ENCODE assay signal across 8 cellular contexts in genomic region chr16:30207063-30207704, GRCh38. TPM values are rescaled to one million over a fixed set of nuclear protein-coding genes. Genes with fewer than 3 reads are reported as not detected.
DNase-seq lines count a peak whose midpoint lies in the region; ATAC-seq and TF ChIP-seq lines count a peak whose summit lies in the region.
"Not testable (repeated sequence)": the region's sequence is repeated elsewhere in the genome, so short reads cannot be mapped to it uniquely, and the experiment has no call there.

No MANE protein-coding gene starts in this region.

- not testable (repeated sequence) for H3K9me2 ChIP-seq in OCI-LY7 (ENCODE audit: insufficient read depth, low read length)

- not testable (repeated sequence) for H2AFZ ChIP-seq in OCI-LY7 (ENCODE audit: low read length)

- no CpG with 5 or more reads among the region's 9 CpGs for WGBS in suprapubic skin

- TF ChIP-seq EP300 in suprapubic skin (IDR thresholded peaks at IDR 0.05), result not testable (repeated sequence)

- H3K36me3 ChIP-seq in BE2C; OCI-LY7 (ENCODE audit: insufficient read depth, low read length); suprapubic skin: not testable (repeated sequence)

- peak; percentile 54 for ATAC-seq in activated CD8-positive, alpha-beta T cell treated with anti-CD3 and anti-CD28 coated beads for 36 hours
- ATAC-seq in activated naive CD8-positive, alpha-beta T cell treated with anti-CD3 and anti-CD28 coated beads, Interleukin-2, amount 50 U/mL, for 24 hours, result peak; percentile 42
- peak; percentile 42 for ATAC-seq in esophagus mucosa
- peak; percentile 60 for ATAC-seq in left colon

- not testable (repeated sequence) for H3K4me3 Mint-ChIP-seq in activated CD8-positive, alpha-beta T cell treated with anti-CD3 and anti-CD28 coated beads for 36 hours; activated naive CD8-positive, alpha-beta T cell treated with anti-CD3 and anti-CD28 coated beads, Interleukin-2, amount 50 U/mL, for 24 hours; nephron progenitor cell

- H3K9me3 Mint-ChIP-seq in activated CD8-positive, alpha-beta T cell treated with anti-CD3 and anti-CD28 coated beads for 36 hours; activated naive CD8-positive, alpha-beta T cell treated with anti-CD3 and anti-CD28 coated beads, Interleukin-2, amount 50 U/mL, for 24 hours; nephron progenitor cell: not testable (repeated sequence)

- not testable (repeated sequence) for H3K4me1 ChIP-seq in BE2C; OCI-LY7 (ENCODE audit: insufficient read depth, low read length, poor library complexity, severe bottlenecking); suprapubic skin

- BruUV-seq in OCI-LY7 (replicated peaks; lab: Mats Ljungman, UMichigan), result TSS peak; percentile 69

- not testable (repeated sequence) for H3K79me2 ChIP-seq in OCI-LY7 (ENCODE audit: insufficient read depth, low read depth, low read length)

- intact Hi-C loops in OCI-LY7 (cut with micrococcal nuclease; ENCODE audit: unreplicated experiment); activated CD8-positive, alpha-beta T cell treated with anti-CD3 and anti-CD28 coated beads for 36 hours (cut with micrococcal nuclease); left colon (cut with DNase I, micrococcal nuclease): not testable (repeated sequence)

- DNase-seq in BE2C (peak; percentile 6), left colon (peak; percentile 15 to 33), nephron progenitor cell (peak; percentile 3), suprapubic skin (ENCODE audit: low spot score in 2 of 2) (peak; percentile 24 to 57)
- DNase-seq in OCI-LY7 (ENCODE audit: low spot score); activated naive CD8-positive, alpha-beta T cell treated with anti-CD3 and anti-CD28 coated beads, Interleukin-2, amount 50 U/mL, for 24 hours: not testable (repeated sequence)
- peak; percentile 4 for DNase-seq in activated CD8-positive, alpha-beta T cell treated with anti-CD3 and anti-CD28 coated beads for 36 hours

- CTCF ChIA-PET in OCI-LY7 (lab: Charles Lee; ENCODE audit: unreplicated experiment); activated CD8-positive, alpha-beta T cell treated with anti-CD3 and anti-CD28 coated beads for 36 hours (lab: Charles Lee): not testable (repeated sequence)

- not testable (repeated sequence) for H3K9me3 ChIP-seq in BE2C; OCI-LY7 (ENCODE audit: low read length); suprapubic skin

- not testable (repeated sequence) for TF ChIP-seq CTCF in BE2C (IDR thresholded peaks at IDR 0.05; ENCODE audit: low read depth, low read length); OCI-LY7 (conservative IDR thresholded peaks at IDR 0.05; ENCODE audit: low read length); activated CD8-positive, alpha-beta T cell treated with anti-CD3 and anti-CD28 coated beads for 36 hours (IDR thresholded peaks at IDR 0.05); nephron progenitor cell (IDR thresholded peaks at IDR 0.05); suprapubic skin (IDR thresholded peaks at IDR 0.05)

- H3K4me1 Mint-ChIP-seq in activated CD8-positive, alpha-beta T cell treated with anti-CD3 and anti-CD28 coated beads for 36 hours (ENCODE audit: low read depth); activated naive CD8-positive, alpha-beta T cell treated with anti-CD3 and anti-CD28 coated beads, Interleukin-2, amount 50 U/mL, for 24 hours; nephron progenitor cell: not testable (repeated sequence)

- H3K27ac Mint-ChIP-seq in activated CD8-positive, alpha-beta T cell treated with anti-CD3 and anti-CD28 coated beads for 36 hours; activated naive CD8-positive, alpha-beta T cell treated with anti-CD3 and anti-CD28 coated beads, Interleukin-2, amount 50 U/mL, for 24 hours; nephron progenitor cell: not testable (repeated sequence)

- not testable (repeated sequence) for H3K4me2 ChIP-seq in OCI-LY7 (ENCODE audit: low read length)

- not testable (repeated sequence) for H4K20me1 ChIP-seq in OCI-LY7 (ENCODE audit: insufficient read depth, low read length)

- not testable (repeated sequence) for H3K36me3 Mint-ChIP-seq in activated CD8-positive, alpha-beta T cell treated with anti-CD3 and anti-CD28 coated beads for 36 hours (ENCODE audit: low read depth); activated naive CD8-positive, alpha-beta T cell treated with anti-CD3 and anti-CD28 coated beads, Interleukin-2, amount 50 U/mL, for 24 hours (ENCODE audit: low read depth); nephron progenitor cell (ENCODE audit: low read depth)

- H3K27me3 ChIP-seq in BE2C, suprapubic skin: not testable (repeated sequence)

- not testable (repeated sequence) for H3K4me3 ChIP-seq in BE2C (ENCODE audit: low read depth, low read length); OCI-LY7 (ENCODE audit: low read depth, low read length, poor library complexity, severe bottlenecking); suprapubic skin

- H3K27me3 Mint-ChIP-seq in activated CD8-positive, alpha-beta T cell treated with anti-CD3 and anti-CD28 coated beads for 36 hours; activated naive CD8-positive, alpha-beta T cell treated with anti-CD3 and anti-CD28 coated beads, Interleukin-2, amount 50 U/mL, for 24 hours; nephron progenitor cell (ENCODE audit: low read depth, poor library complexity): not testable (repeated sequence)

- not testable (repeated sequence) for H3K27ac ChIP-seq in OCI-LY7 (ENCODE audit: low read depth, low read length, poor library complexity, severe bottlenecking); suprapubic skin

- TF ChIP-seq POLR2A in suprapubic skin (IDR thresholded peaks at IDR 0.05), result not testable (repeated sequence)

- POLR2A ChIA-PET in OCI-LY7 (lab: Charles Lee); activated CD8-positive, alpha-beta T cell treated with anti-CD3 and anti-CD28 coated beads for 36 hours (lab: Charles Lee): not testable (repeated sequence)

RNA-seq across cellular contexts. Expression of gene SULT1A3, which starts 8.1 kb away (rescaled TPM):
- polyA plus RNA-seq in BE2C (2012; ENCODE audit: insufficient read depth, insufficient read length, low read depth), result 3.2 TPM
- 3.8 and 7.9 TPM in 2 replicates for total RNA-seq in OCI-LY7 (2014; rRNA removed; shearing (Covaris generic))
- 30.1 and 31.7 TPM in 2 replicates for total RNA-seq in OCI-LY7 (2022)
- 10 to 100 TPM; 14.8 to 18.0 TPM for total RNA-seq in activated CD8-positive, alpha-beta T cell treated with anti-CD3 and anti-CD28 coated beads for 36 hours
- 7.1 TPM for total RNA-seq in esophagus mucosa
- 10 to 100 TPM; 72.3 to 92.6 TPM for total RNA-seq in left colon
- total RNA-seq in suprapubic skin, result 10 to 100 TPM in 1 of 4 donors, 1 to 10 TPM in 2, not detected in 1; 4.8 to 24.6 (median 7.8) TPM

RNA-seq across cellular contexts. Expression of gene SLX1A, which starts 13.5 kb away (rescaled TPM):
- 82.5 TPM for polyA plus RNA-seq in BE2C (2012; ENCODE audit: insufficient read depth, insufficient read length, low read depth)
- total RNA-seq in OCI-LY7 (2014; rRNA removed; shearing (Covaris generic)), result 83.7 and 84.1 TPM in 2 replicates
- total RNA-seq in OCI-LY7 (2022), result 55.7 and 81.9 TPM in 2 replicates
- total RNA-seq in activated CD8-positive, alpha-beta T cell treated with anti-CD3 and anti-CD28 coated beads for 36 hours, result 100 to 1,000 TPM; 116 to 129 TPM
- 27.9 TPM for total RNA-seq in esophagus mucosa
- total RNA-seq in left colon, result 10 to 100 TPM; 84.5 to 86.9 TPM
- total RNA-seq in suprapubic skin, result 10 to 100 TPM; 27.3 to 56.2 (median 44.9) TPM

RNA-seq across cellular contexts. Expression of gene BOLA2B, which starts 13.7 kb away (rescaled TPM):
- polyA plus RNA-seq in BE2C (2012; ENCODE audit: insufficient read depth, insufficient read length, low read depth), result 827 TPM
- total RNA-seq in OCI-LY7 (2014; rRNA removed; shearing (Covaris generic)), result 73.1 and 119 TPM in 2 replicates
- total RNA-seq in OCI-LY7 (2022) (169 and 179 TPM in 2 replicates), esophagus mucosa (131 TPM), left colon (100 to 1,000 TPM; 156 to 192 TPM), suprapubic skin (100 to 1,000 TPM in 3 of 4 donors, 10 to 100 TPM in 1; 72.7 to 434 (median 197) TPM)
- total RNA-seq in activated CD8-positive, alpha-beta T cell treated with anti-CD3 and anti-CD28 coated beads for 36 hours, result 100 to 1,000 TPM; 248 to 254 TPM

RNA-seq across cellular contexts. Expression of gene CORO1A, which starts 23.8 kb away (rescaled TPM):
- 11.9 TPM for polyA plus RNA-seq in BE2C (2012; ENCODE audit: insufficient read depth, insufficient read length, low read depth)
- 351 and 394 TPM in 2 replicates for total RNA-seq in OCI-LY7 (2014; rRNA removed; shearing (Covaris generic))
- total RNA-seq in OCI-LY7 (2022), result 524 and 567 TPM in 2 replicates
- 1,000 to 10,000 TPM; 1,130 to 1,151 TPM for total RNA-seq in activated CD8-positive, alpha-beta T cell treated with anti-CD3 and anti-CD28 coated beads for 36 hours
- 9.0 TPM for total RNA-seq in esophagus mucosa
- 10 to 100 TPM in 1 of 2 donors, 1 to 10 TPM in 1; 7.6 to 24.5 TPM for total RNA-seq in left colon
- total RNA-seq in suprapubic skin, result 10 to 100 TPM; 14.5 to 25.3 (median 19.3) TPM

RNA-seq across cellular contexts. Expression of gene NPIPB13, which starts 41.1 kb away (rescaled TPM):
- 1.8 TPM for polyA plus RNA-seq in BE2C (2012; ENCODE audit: insufficient read depth, insufficient read length, low read depth)
- total RNA-seq in OCI-LY7 (2014; rRNA removed; shearing (Covaris generic)), result 2.9 and 10.2 TPM in 2 replicates
- total RNA-seq in OCI-LY7 (2022), result 50.5 and 51.4 TPM in 2 replicates
- 10 to 100 TPM; 14.7 to 20.7 TPM for total RNA-seq in activated CD8-positive, alpha-beta T cell treated with anti-CD3 and anti-CD28 coated beads for 36 hours
- 11.2 TPM for total RNA-seq in esophagus mucosa
- 10 to 100 TPM in 1 of 2 donors, 1 to 10 TPM in 1; 9.7 to 21.1 TPM for total RNA-seq in left colon
- 10 to 100 TPM in 1 of 4 donors, 1 to 10 TPM in 3; 2.5 to 12.8 (median 4.7) TPM for total RNA-seq in suprapubic skin
